ENCODE assay signal across 9 cellular contexts in the genomic region with DNA sequence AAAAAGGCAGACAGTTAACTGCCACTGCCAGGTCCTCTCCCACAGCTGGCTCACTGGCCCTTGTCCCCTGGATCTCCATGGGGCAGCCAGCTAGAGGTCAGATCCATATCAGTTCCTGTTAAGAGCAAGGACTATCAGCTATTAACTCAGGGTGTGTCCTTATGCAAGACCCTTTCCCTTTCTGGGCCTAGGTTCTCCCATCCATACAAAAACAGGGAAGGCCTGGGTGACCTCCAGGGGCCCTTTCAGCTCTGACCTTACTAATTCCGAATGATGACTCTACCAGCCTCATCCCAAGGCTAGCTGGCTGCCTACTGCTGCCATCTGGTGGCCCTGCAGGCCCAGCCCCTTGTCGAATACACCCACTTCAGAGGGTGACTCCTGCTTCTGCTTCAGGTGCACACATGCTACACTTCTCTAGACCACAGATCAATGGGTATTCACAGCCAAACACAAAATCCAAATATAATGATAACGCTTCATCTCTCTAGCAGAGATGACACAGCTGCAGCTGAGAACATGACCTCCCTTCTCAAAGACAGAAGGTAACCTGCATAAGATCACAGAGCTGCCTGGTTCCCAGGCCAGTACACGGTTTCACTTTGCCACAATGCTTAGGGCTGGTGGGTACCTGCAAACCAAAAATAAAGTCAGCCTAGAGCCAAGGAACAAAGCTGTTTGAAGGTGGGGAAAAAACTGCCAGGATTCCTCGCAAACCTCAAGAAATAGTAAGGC. TPM values are rescaled to one million over a fixed set of nuclear protein-coding genes. Genes with fewer than 3 reads are reported as not detected.
DNase-seq lines count a peak whose midpoint lies in the region; ATAC-seq and TF ChIP-seq lines count a peak whose summit lies in the region.
"Had no signal": no experiment of that assay in that cellular context is flagged by ENCODE, and none has a peak within 500 bp of the region (broad histone marks: within the 10 kb centered on the region; RNA-seq: fewer than 3 reads in every experiment).

No MANE protein-coding gene starts in this region.

- peak overlapping the region in 1 of 2 donors; percentile 4 for H3K9ac ChIP-seq in colonic mucosa (ENCODE audit: low read depth in 2 of 2, low read length in 2 of 2)

- H3K4me1 ChIP-seq in colonic mucosa, result no peaks in the 10 kb centered on the region
- no peaks in the 10 kb centered on the region for H3K4me1 ChIP-seq in lung (ENCODE audit: control insufficient read depth in 2 of 2, insufficient read depth in 2 of 2, low read length in 2 of 2)

- H3K27me3 ChIP-seq in HL-60 (ENCODE audit: insufficient read depth, poor library complexity, severe bottlenecking) (no peaks in the 10 kb centered on the region), colonic mucosa (no peaks in the 10 kb centered on the region), lung (ENCODE audit: control insufficient read depth, insufficient read depth) (no peaks in the 10 kb centered on the region)

- no peaks in the 10 kb centered on the region for H3K36me3 ChIP-seq in colonic mucosa
- H3K36me3 ChIP-seq in lung (ENCODE audit: control insufficient read depth in 2 of 2, insufficient read depth in 2 of 2, low read length in 2 of 2), result peaks cover 0 to 8% of the 10 kb centered on the region in 2 donors

- H3K4me3 ChIP-seq in HL-60 (replicated peaks; ENCODE audit: insufficient read depth, low read length), result no peak overlapping the region
- H3K4me3 ChIP-seq in colonic mucosa, result no peak overlapping the region
- H3K4me3 ChIP-seq in lung, result no peak overlapping the region

- H3K27ac ChIP-seq in HL-60 (replicated peaks) (no peak overlapping the region), colonic mucosa (no peak overlapping the region), lung (ENCODE audit: low read depth in 1 of 2, low read length in 1 of 2) (no peak overlapping the region)

- ATAC-seq in lung (ENCODE audit: insufficient read depth, low FRiP score), result peak; percentile 42
- no peak for ATAC-seq in HG03469 (IDR thresholded peaks at IDR 0.05; ENCODE audit: unreplicated experiment)
- no peak for ATAC-seq in GM18520 (IDR thresholded peaks at IDR 0.05; ENCODE audit: unreplicated experiment)
- ATAC-seq: activated T-cell treated with anti-CD3 and anti-CD28 coated beads, Interleukin-2, amount 50 U/mL, for 72 hours had no signal

- 71 to 79% methylated on average over 5 of the region's 5 CpGs for WGBS in lung, 2 donors

- no peaks in the 10 kb centered on the region for H3K9me3 ChIP-seq in colonic mucosa
- no peaks in the 10 kb centered on the region for H3K9me3 ChIP-seq in lung (ENCODE audit: control insufficient read depth in 2 of 2, insufficient read depth in 1 of 2, low read length in 1 of 2)

- intact Hi-C loops in colonic mucosa (cut with DNase I), result loop anchor here (2.0 kb wide), 3 partner anchors 218 to 380 kb away; no protein-coding TSS in a partner anchor

- DNase-seq in NCI-H510A treated with DMSO at 0.1 percent for 48 hours (lab: John Stamatoyannopoulos, UW), result peak; percentile 54
- no peak for DNase-seq in NCI-H510A (lab: John Stamatoyannopoulos, UW)
- peak in 1 of 2 experiments; percentile 50 for DNase-seq in HL-60 (ENCODE audit: low read depth in 1 of 2, low spot score in 1 of 2)
- DNase-seq in RKO (ENCODE audit: low spot score), result peak; percentile 73
- peak; percentile 35 for DNase-seq in colonic mucosa
- DNase-seq in lung (ENCODE audit: low spot score), result no peak

- peak; percentile 82 for TF ChIP-seq CTCF in HL-60 (IDR thresholded peaks at IDR 0.05; ENCODE audit: insufficient read depth, low read length)
- TF ChIP-seq CTCF in colonic mucosa (IDR thresholded peaks at IDR 0.05), result peak; percentile 51
- TF ChIP-seq CTCF in lung (IDR thresholded peaks at IDR 0.05; ENCODE audit: control extremely low read depth, extremely low read depth), result peak; percentile 31

RNA-seq across cellular contexts. Expression of gene SERGEF, which starts 34.1 kb away (rescaled TPM):
- total RNA-seq in colonic mucosa (10 to 100 TPM; 23.2 to 36.2 TPM), lung (10 to 100 TPM; 20.5 to 33.3 TPM)
- polyA plus RNA-seq in lung, result 10 to 100 TPM; 20.2 to 85.0 TPM

Comparison
In these comparisons a context has a peak if more than half of its experiments do, and no peak if none do; other contexts are left out.
1. DNase-seq: peak in NCI-H510A treated with DMSO at 0.1 percent for 48 hours (single experiment), RKO (single experiment) and colonic mucosa (single experiment); none in NCI-H510A (single experiment) and lung (single experiment).
2. CTCF ChIP-seq: peak in every context shown above with its lines; median percentile 82 in HL-60; 51 in colonic mucosa; 31 in lung.